ENCODE assay signal across 22 cellular contexts in the genomic region with DNA sequence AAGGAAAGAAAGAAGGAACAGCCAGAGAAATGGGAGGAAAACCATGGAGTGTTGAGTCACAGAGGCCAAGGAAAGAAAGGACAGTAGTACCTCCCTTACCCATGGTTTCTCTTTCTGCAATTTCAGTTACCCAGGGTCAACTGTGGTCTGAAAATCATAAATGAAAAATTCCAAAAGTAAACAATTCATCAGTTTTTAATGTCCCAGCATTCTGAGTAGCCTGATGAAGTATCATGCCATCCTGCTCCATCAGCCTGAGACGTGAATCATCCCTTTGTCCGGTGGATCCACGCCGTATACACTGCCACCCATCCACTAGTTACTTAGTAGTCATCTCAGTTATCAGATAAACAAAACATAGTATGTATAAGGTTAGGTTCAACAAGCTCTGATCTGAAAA.
DNase-seq lines count a peak whose midpoint lies in the region; ATAC-seq and TF ChIP-seq lines count a peak whose summit lies in the region.
"Had no signal": no experiment of that assay in that cellular context is flagged by ENCODE, and none has a peak within 500 bp of the region (broad histone marks: within the 10 kb centered on the region; RNA-seq: fewer than 3 reads in every experiment).

No MANE protein-coding gene starts in this region.

- ATAC-seq in upper lobe of left lung (ENCODE audit: low FRiP score in 2 of 2) = no peak
- ATAC-seq: A549; activated naive CD8-positive, alpha-beta T cell treated with anti-CD3 and anti-CD28 coated beads, Interleukin-2, amount 50 U/mL, for 24 hours; natural killer cell; psoas muscle; WTC11 had no signal

- peak overlapping the region; percentile 29 for H3K4me2 ChIP-seq in mesenchymal stem cell (ENCODE audit: low read length, poor library complexity, severe bottlenecking)
- H3K4me2 ChIP-seq: A549 had no signal

- no peak overlapping the region for H2BK5ac ChIP-seq in mesenchymal stem cell (ENCODE audit: low read depth, low read length, poor library complexity, severe bottlenecking)

- DNase-seq in AG04450 (ENCODE audit: low read depth, low spot score) (peak; percentile 41), M059J (ENCODE audit: low read depth) (peak; percentile 92), astrocyte of the spinal cord (ENCODE audit: low read depth, low spot score) (peak; percentile 66), mesenchymal stem cell (peak; percentile 74), BE2C (no peak), ovary (no peak), upper lobe of left lung (no peak)
- DNase-seq in activated CD4-positive, alpha-beta T cell treated with anti-CD3 and anti-CD28 coated beads, Interleukin-2, amount 50 U/mL, for 1 hour = no peak
- DNase-seq: activated CD8-positive, alpha-beta memory T cell treated with anti-CD3 and anti-CD28 coated beads for 24 hours; activated naive CD8-positive, alpha-beta T cell treated with anti-CD3 and anti-CD28 coated beads, Interleukin-2, amount 50 U/mL, for 24 hours; CD4-positive, CD25-positive, alpha-beta regulatory T cell; central memory CD4-positive, alpha-beta T cell; effector CD8-positive, alpha-beta T cell; esophagus squamous epithelium; natural killer cell; NCI-H187 treated with DMSO at 0.1 percent for 48 hours; NCI-H510A; psoas muscle; SHP77; stimulated activated CD8-positive, alpha-beta memory T cell treated with anti-CD3 and anti-CD28 coated beads, Interleukin-4, amount 100 ng/mL, for 48 hours had no signal

- H3K4me1 ChIP-seq in mesenchymal stem cell (ENCODE audit: control insufficient read depth, insufficient read depth, low read depth, low read length) = peaks cover 2% of the 10 kb centered on the region
- no peaks in the 10 kb centered on the region for H3K4me1 ChIP-seq in BE2C
- no peaks in the 10 kb centered on the region for H3K4me1 ChIP-seq in ovary (ENCODE audit: insufficient read depth)
- no peaks in the 10 kb centered on the region for H3K4me1 ChIP-seq in upper lobe of left lung
- H3K4me1 ChIP-seq: A549, esophagus squamous epithelium, psoas muscle had no signal

- H3K14ac ChIP-seq in mesenchymal stem cell (ENCODE audit: low read length in 2 of 2) = no peak overlapping the region

- WGBS in mesenchymal stem cell = 24% methylated on average over 4 of the region's 4 CpGs
- 68 to 79% (median 74%) methylated on average over 4 of the region's 4 CpGs for WGBS in ovary, 3 donors
- 89 to 90% methylated on average over 4 of the region's 4 CpGs for WGBS in upper lobe of left lung, 2 donors

- H3K36me3 ChIP-seq in mesenchymal stem cell (ENCODE audit: control insufficient read depth in 1 of 2, insufficient read depth in 2 of 2, low read depth in 1 of 2, low read length in 2 of 2) = no peaks in the 10 kb centered on the region
- no peaks in the 10 kb centered on the region for H3K36me3 ChIP-seq in BE2C
- no peaks in the 10 kb centered on the region for H3K36me3 ChIP-seq in ovary
- no peaks in the 10 kb centered on the region for H3K36me3 ChIP-seq in upper lobe of left lung
- H3K36me3 ChIP-seq: esophagus squamous epithelium had no signal

- POLR2A ChIA-PET in AG04450 (lab: Yijun Ruan, JAX) = interaction anchor here (0.6 to 1.2 kb wide), 2 partner anchors 139 to 355 kb away, joined by 3 to 5 read pairs; no protein-coding TSS in a partner anchor

- H3K23ac ChIP-seq in mesenchymal stem cell (ENCODE audit: low read length in 2 of 2) = no peak overlapping the region

- no peak overlapping the region for H3K4ac ChIP-seq in mesenchymal stem cell (ENCODE audit: low read depth in 1 of 2, low read length in 2 of 2)

- TF ChIP-seq CTCF in AG04450 (IDR thresholded peaks at IDR 0.05; ENCODE audit: low read depth, low read length) = no peak
- TF ChIP-seq CTCF in astrocyte of the spinal cord (IDR thresholded peaks at IDR 0.05; ENCODE audit: low read depth, low read length) = no peak
- TF ChIP-seq CTCF in BE2C (IDR thresholded peaks at IDR 0.05; ENCODE audit: low read depth, low read length) = no peak
- TF ChIP-seq CTCF in ovary (IDR thresholded peaks at IDR 0.05) = no peak
- TF ChIP-seq CTCF in upper lobe of left lung (IDR thresholded peaks at IDR 0.05) = no peak

- H3K79me1 ChIP-seq in mesenchymal stem cell (replicated peaks; ENCODE audit: low read length, poor library complexity, severe bottlenecking) = no peaks in the 10 kb centered on the region

- H2BK12ac ChIP-seq in mesenchymal stem cell (ENCODE audit: low read length in 2 of 2) = no peak overlapping the region

- no peak overlapping the region for H3K4me3 ChIP-seq in AG04450 (ENCODE audit: low read depth, low read length)
- no peak overlapping the region for H3K4me3 ChIP-seq in astrocyte of the spinal cord (ENCODE audit: low read depth, low read length)
- no peak overlapping the region for H3K4me3 ChIP-seq in mesenchymal stem cell (ENCODE audit: insufficient read depth in 1 of 2, low read depth in 1 of 2, low read length in 2 of 2)
- no peak overlapping the region for H3K4me3 ChIP-seq in BE2C (ENCODE audit: low read depth, low read length)
- no peak overlapping the region for H3K4me3 ChIP-seq in ovary
- no peak overlapping the region for H3K4me3 ChIP-seq in upper lobe of left lung
- H3K4me3 ChIP-seq: A549, esophagus squamous epithelium, psoas muscle had no signal

- no peak overlapping the region for H2AK5ac ChIP-seq in mesenchymal stem cell (ENCODE audit: low read length, severe bottlenecking)

- peak overlapping the region; percentile 59 for H3K27ac ChIP-seq in AG04450 (ENCODE audit: low read depth, low read length)
- H3K27ac ChIP-seq in mesenchymal stem cell (ENCODE audit: low read length, poor library complexity, severe bottlenecking) = peak overlapping the region; percentile 6
- H3K27ac ChIP-seq in ovary = no peak overlapping the region
- no peak overlapping the region for H3K27ac ChIP-seq in upper lobe of left lung
- H3K27ac ChIP-seq: A549, esophagus squamous epithelium, psoas muscle had no signal

- TF ChIP-seq EP300 in ovary (IDR thresholded peaks at IDR 0.05) = no peak
- no peak for TF ChIP-seq EP300 in upper lobe of left lung (IDR thresholded peaks at IDR 0.05)

- no peak overlapping the region for H3K18ac ChIP-seq in mesenchymal stem cell (ENCODE audit: low read depth in 1 of 2, low read length in 2 of 2)

- TF ChIP-seq POLR2A in ovary (IDR thresholded peaks at IDR 0.05) = no peak
- TF ChIP-seq POLR2A in upper lobe of left lung (IDR thresholded peaks at IDR 0.05) = no peak

- no peak overlapping the region for H4K8ac ChIP-seq in mesenchymal stem cell (ENCODE audit: low read length)

- no peak overlapping the region for H3K9ac ChIP-seq in mesenchymal stem cell (ENCODE audit: low read length)

- H2BK15ac ChIP-seq in mesenchymal stem cell (ENCODE audit: low read depth, poor library complexity, severe bottlenecking) = no peak overlapping the region

- intact Hi-C loops in ovary (cut with DNase I) = no loop called here

- no peak overlapping the region for H2BK120ac ChIP-seq in mesenchymal stem cell (ENCODE audit: low read depth, low read length)

- no peak overlapping the region for H4K91ac ChIP-seq in mesenchymal stem cell (ENCODE audit: low read length)

- H2AFZ ChIP-seq in mesenchymal stem cell (ENCODE audit: low read depth, low read length) = no peak overlapping the region

- in situ Hi-C loops in astrocyte of the spinal cord (cut with HindIII; ENCODE audit: low sequenced_read_pairs) = no loop called here

- H3K27me3 ChIP-seq in AG04450 (ENCODE audit: control insufficient read depth, insufficient read depth, low read length) (no peaks in the 10 kb centered on the region), mesenchymal stem cell (ENCODE audit: control insufficient read depth in 1 of 2, insufficient read depth in 1 of 2, low read length in 2 of 2) (no peaks in the 10 kb centered on the region), BE2C (no peaks in the 10 kb centered on the region), ovary (no peaks in the 10 kb centered on the region), upper lobe of left lung (no peaks in the 10 kb centered on the region)
- H3K27me3 ChIP-seq: esophagus squamous epithelium had no signal

- CTCF ChIA-PET in AG04450 (lab: Charles Lee) = interaction anchor here (1.1 kb wide), 1 partner anchor 227 kb away, joined by 3 read pairs; no protein-coding TSS in a partner anchor

- H3K9me3 ChIP-seq in AG04450 (ENCODE audit: control insufficient read depth, insufficient read depth, low read length) = no peaks in the 10 kb centered on the region
- no peaks in the 10 kb centered on the region for H3K9me3 ChIP-seq in mesenchymal stem cell (ENCODE audit: control insufficient read depth, low read length)
- H3K9me3 ChIP-seq in BE2C = no peaks in the 10 kb centered on the region
- H3K9me3 ChIP-seq in ovary = no peaks in the 10 kb centered on the region
- no peaks in the 10 kb centered on the region for H3K9me3 ChIP-seq in upper lobe of left lung
- H3K9me3 ChIP-seq: A549, esophagus squamous epithelium, psoas muscle had no signal

Comparison
In these comparisons a context has a peak if more than half of its experiments do, and no peak if none do; other contexts are left out.
1. DNase-seq: peak in AG04450 (single experiment), M059J (single experiment), astrocyte of the spinal cord (single experiment) and mesenchymal stem cell (single experiment); none in activated CD4-positive, alpha-beta T cell treated with anti-CD3 and anti-CD28 coated beads, Interleukin-2, amount 50 U/mL, for 1 hour (single experiment), BE2C (single experiment), ovary (0 of 5) and upper lobe of left lung (0 of 2).
2. H3K27ac ChIP-seq: peak in AG04450 (single experiment) and mesenchymal stem cell (single experiment); none in ovary (0 of 2) and upper lobe of left lung (0 of 4).